In the genomic region with DNA sequence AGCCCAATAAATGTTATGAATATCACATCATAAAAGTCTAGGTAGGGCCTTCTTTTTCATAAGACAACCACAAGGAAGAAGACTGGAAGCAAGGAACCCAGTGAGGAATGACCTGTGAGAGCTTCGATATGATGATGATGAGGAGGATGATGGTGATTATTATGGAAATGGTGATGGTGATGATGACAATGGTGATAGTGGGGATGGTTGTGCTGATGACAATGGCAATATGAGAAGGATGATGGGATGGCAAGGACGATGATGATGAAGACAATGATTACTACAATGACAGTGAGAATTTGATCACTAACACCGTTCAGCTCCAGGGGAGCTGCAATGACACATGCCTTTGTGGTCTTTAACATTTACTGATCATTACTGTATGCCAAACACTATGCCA, we compare ENCODE assay signal across 8 cellular contexts.
"Had no signal": no experiment of that assay in that cellular context is flagged by ENCODE, and none has a peak within 500 bp of the region (broad histone marks: within the 10 kb centered on the region; RNA-seq: fewer than 3 reads in every experiment).

No MANE protein-coding gene starts in this region.

- H2AFZ ChIP-seq: GM23248, GM23338 had no signal

- H3K9ac ChIP-seq: GM23248 had no signal

- DNase-seq: GM23248, GOT3, HCEC 1CT, HFFc6 had no signal

- H3K4me2 ChIP-seq: GM23338 had no signal

- H3K4me3 Mint-ChIP-seq: GM23338, H9, HFFc6 had no signal

- H3K27ac Mint-ChIP-seq: GM23338, H9, HFFc6 had no signal

- H3K36me3 ChIP-seq: HAP-1 had no signal

- H3K27ac ChIP-seq: GM23248 had no signal

- H3K9me3 ChIP-seq: HAP-1 had no signal

- FAIRE-seq: H54 had no signal

- H3K9me3 Mint-ChIP-seq: GM23338, H9, HFFc6 had no signal

- H3K4me3 ChIP-seq: GM23248, GM23338, HAP-1 had no signal
